33 cellular contexts compared by ENCODE assay signal in the genomic region with DNA sequence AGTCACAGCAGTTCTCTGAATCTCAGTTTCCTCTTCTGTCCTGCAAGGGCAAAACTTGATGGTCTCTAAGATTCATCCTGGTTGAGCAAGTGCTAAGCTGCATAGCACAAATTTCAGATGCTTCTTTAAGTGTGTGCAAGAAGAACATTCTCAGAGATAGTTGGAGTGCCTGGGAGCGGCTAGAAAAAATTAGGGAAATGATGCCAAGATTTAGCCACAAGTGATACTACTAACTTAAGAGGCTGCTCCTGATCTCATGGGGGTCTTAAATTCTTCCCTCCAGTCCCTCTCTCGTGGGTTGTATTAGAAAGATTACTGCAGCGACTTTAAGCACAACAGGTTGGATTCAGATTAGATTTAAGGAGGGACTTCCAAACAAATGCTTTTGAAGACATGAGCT. TPM values are rescaled to one million over a fixed set of nuclear protein-coding genes. Genes with fewer than 3 reads are reported as not detected.
"Had no signal": no experiment of that assay in that cellular context is flagged by ENCODE, and none has a peak within 500 bp of the region (broad histone marks: within the 10 kb centered on the region; RNA-seq: fewer than 3 reads in every experiment).

No MANE protein-coding gene starts in this region.

- DNase-seq: naive thymus-derived CD8-positive, alpha-beta T cell; nephron progenitor cell; nucleus accumbens; ovary; posterior cingulate gyrus; psoas muscle; right cardiac atrium; right lobe of liver; sigmoid colon; spleen; stimulated activated CD4-positive, alpha-beta T cell treated with anti-CD3 and anti-CD28 coated beads, Interleukin-12 subunit alpha, Interleukin-12 subunit beta, amount 100 ng/mL, for 4 hours; stimulated activated CD4-positive, alpha-beta T cell treated with anti-CD3 and anti-CD28 coated beads, Interleukin-1b, Interleukin-23, amount 100 ng/mL, for 48 hours; stimulated activated CD4-positive, alpha-beta T cell treated with anti-CD3 and anti-CD28 coated beads, Interleukin-4, amount 100 ng/mL, for 1 hour; stimulated activated CD4-positive, alpha-beta T cell treated with anti-CD3 and anti-CD28 coated beads, Interleukin-4, amount 100 ng/mL, for 4 hours; stimulated activated CD8-positive, alpha-beta memory T cell treated with anti-CD3 and anti-CD28 coated beads, Interleukin-4, amount 100 ng/mL, for 48 hours; stimulated activated naive B cell treated with anti-CD40 and anti-IgM and Interleukin-4, amounts not matched to agents 10 μg/mL and 1 μg/mL and 100 μg/mL, for 72 hours; stimulated activated naive CD4-positive, alpha-beta T cell treated with Interleukin-2 at 50 U/mL for 16 hours; stomach; thyroid gland; upper lobe of left lung had no signal

- ATAC-seq: naive thymus-derived CD8-positive, alpha-beta T cell; natural killer cell treated with Interleukin-12 subunit alpha and Interleukin-12 subunit beta and Interleukin-15 and Interleukin-18, amount 100 ng/mL, for 72 hours; psoas muscle; right cardiac atrium; right lobe of liver; stimulated activated naive B cell treated with anti-CD40 and anti-IgM and Interleukin-4, amounts not matched to agents 10 μg/mL and 1 μg/mL and 100 μg/mL, for 72 hours had no signal

- H3K27me3 ChIP-seq: neutrophil, ovary, right lobe of liver, sigmoid colon, spleen, thyroid gland, tibial nerve, upper lobe of left lung, vagina had no signal

- FAIRE-seq: urothelium cell line had no signal

- H3K79me2 ChIP-seq: parathyroid adenoma had no signal

- H3K27me3 Mint-ChIP-seq: naive thymus-derived CD8-positive, alpha-beta T cell; natural killer cell treated with Interleukin-12 subunit alpha and Interleukin-12 subunit beta and Interleukin-15 and Interleukin-18, amount 100 ng/mL, for 72 hours; stimulated activated naive B cell treated with anti-CD40 and anti-IgM and Interleukin-4, amounts not matched to agents 10 μg/mL and 1 μg/mL and 100 μg/mL, for 72 hours; stimulated activated naive CD8-positive, alpha-beta T cell treated with anti-CD3 and anti-CD28 coated beads, Interleukin-15, Interleukin-2, amounts not matched to agents 100 ng/mL and 50 ng/mL, for 24 hours had no signal

- H3K4me3 ChIP-seq: ovary, psoas muscle, right lobe of liver, sigmoid colon, skin epidermis, smooth muscle cell, spleen, stomach, thoracic aorta, thyroid gland, tibial nerve, upper lobe of left lung, vagina had no signal

- H3K36me3 ChIP-seq: ovary, right lobe of liver, sigmoid colon, stomach, thoracic aorta, thyroid gland, tibial nerve, upper lobe of left lung, vagina had no signal

- H3K27ac Mint-ChIP-seq: natural killer cell treated with Interleukin-12 subunit alpha and Interleukin-12 subunit beta and Interleukin-15 and Interleukin-18, amount 100 ng/mL, for 72 hours; nephron progenitor cell; progenitor cell of endocrine pancreas; stimulated activated naive B cell treated with anti-CD40 and anti-IgM and Interleukin-4, amounts not matched to agents 10 μg/mL and 1 μg/mL and 100 μg/mL, for 72 hours; stimulated activated naive CD8-positive, alpha-beta T cell treated with anti-CD3 and anti-CD28 coated beads, Interleukin-15, Interleukin-2, amounts not matched to agents 100 ng/mL and 50 ng/mL, for 24 hours had no signal

- H3K36me3 Mint-ChIP-seq: natural killer cell treated with Interleukin-12 subunit alpha and Interleukin-12 subunit beta and Interleukin-15 and Interleukin-18, amount 100 ng/mL, for 72 hours had no signal

- H3K4me3 Mint-ChIP-seq: naive thymus-derived CD8-positive, alpha-beta T cell; natural killer cell treated with Interleukin-12 subunit alpha and Interleukin-12 subunit beta and Interleukin-15 and Interleukin-18, amount 100 ng/mL, for 72 hours; nephron progenitor cell; neural crest cell; stimulated activated naive B cell treated with anti-CD40 and anti-IgM and Interleukin-4, amounts not matched to agents 10 μg/mL and 1 μg/mL and 100 μg/mL, for 72 hours; stimulated activated naive CD8-positive, alpha-beta T cell treated with anti-CD3 and anti-CD28 coated beads, Interleukin-15, Interleukin-2, amounts not matched to agents 100 ng/mL and 50 ng/mL, for 24 hours had no signal

- H3K4me1 Mint-ChIP-seq: nephron progenitor cell had no signal

- H3K4me2 ChIP-seq: smooth muscle cell had no signal

- H3K9ac ChIP-seq: parathyroid adenoma had no signal

- H2AFZ ChIP-seq: parathyroid adenoma had no signal

- H3K27ac ChIP-seq: neutrophil, ovary, parathyroid adenoma, psoas muscle, right lobe of liver, sigmoid colon, skin epidermis, spleen, stomach, thoracic aorta, thyroid gland, tibial nerve, upper lobe of left lung, vagina had no signal

- H3K9me3 Mint-ChIP-seq: naive thymus-derived CD8-positive, alpha-beta T cell; natural killer cell treated with Interleukin-12 subunit alpha and Interleukin-12 subunit beta and Interleukin-15 and Interleukin-18, amount 100 ng/mL, for 72 hours; nephron progenitor cell; neural crest cell; stimulated activated naive B cell treated with anti-CD40 and anti-IgM and Interleukin-4, amounts not matched to agents 10 μg/mL and 1 μg/mL and 100 μg/mL, for 72 hours; stimulated activated naive CD8-positive, alpha-beta T cell treated with anti-CD3 and anti-CD28 coated beads, Interleukin-15, Interleukin-2, amounts not matched to agents 100 ng/mL and 50 ng/mL, for 24 hours had no signal

- H3K9me3 ChIP-seq: neutrophil, ovary, psoas muscle, right lobe of liver, sigmoid colon, spleen, stomach, thoracic aorta, thyroid gland, tibial nerve, upper lobe of left lung, vagina had no signal

- H3K4me1 ChIP-seq: parathyroid adenoma, psoas muscle, right lobe of liver, sigmoid colon, spleen, stomach, tibial nerve, upper lobe of left lung, vagina had no signal

RNA-seq across cellular contexts. Expression of gene INSYN2B, which starts 24.2 kb away (rescaled TPM):
- total RNA-seq: naive thymus-derived CD8-positive, alpha-beta T cell; natural killer cell treated with Interleukin-12 subunit alpha and Interleukin-12 subunit beta and Interleukin-15 and Interleukin-18, amount 100 ng/mL, for 72 hours; psoas muscle; thyroid gland; ureter had no signal
